ENCODE assay signal across 2 cellular contexts in the genomic region with DNA sequence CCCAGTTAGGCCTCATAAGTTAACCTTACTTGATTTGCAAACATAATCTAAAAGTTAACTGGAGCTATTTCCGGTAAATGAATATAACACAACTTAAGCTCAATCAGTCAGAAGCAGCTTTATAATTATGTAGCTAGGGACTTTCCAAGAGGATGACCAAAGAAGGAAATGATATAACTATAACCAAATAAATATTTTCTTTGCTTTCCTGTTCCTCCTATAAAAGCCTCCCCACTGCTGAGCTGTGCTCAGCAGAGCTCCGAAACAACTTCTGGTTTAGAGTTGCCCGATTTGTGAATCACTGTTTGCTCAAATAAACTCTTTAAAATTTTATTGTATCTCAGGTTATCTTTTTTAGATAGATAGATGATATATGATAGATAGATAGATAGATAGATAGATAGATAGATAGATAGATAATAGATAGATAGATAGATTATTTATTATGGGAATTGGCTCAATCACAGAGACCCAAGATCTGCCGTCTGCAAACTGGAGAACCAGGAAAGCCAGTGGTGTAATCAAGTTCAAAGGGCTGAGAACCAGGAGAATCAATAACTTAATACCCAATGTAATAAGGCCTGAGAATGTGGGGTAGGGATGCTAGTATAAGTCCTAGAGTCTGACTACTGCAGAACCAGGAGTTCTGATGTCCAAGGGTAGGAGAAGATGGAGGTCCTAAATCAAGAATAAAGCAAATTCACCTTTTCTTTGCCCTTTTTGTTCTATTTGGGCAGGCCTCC.
TF ChIP-seq lines count a peak whose summit lies in the region.

No MANE protein-coding gene starts in this region.

TF ChIP-seq in liver, 16 proteins besides CTCF, POLR2A, EP300 and RAD21:
- TF ChIP-seq, protein P1, sequence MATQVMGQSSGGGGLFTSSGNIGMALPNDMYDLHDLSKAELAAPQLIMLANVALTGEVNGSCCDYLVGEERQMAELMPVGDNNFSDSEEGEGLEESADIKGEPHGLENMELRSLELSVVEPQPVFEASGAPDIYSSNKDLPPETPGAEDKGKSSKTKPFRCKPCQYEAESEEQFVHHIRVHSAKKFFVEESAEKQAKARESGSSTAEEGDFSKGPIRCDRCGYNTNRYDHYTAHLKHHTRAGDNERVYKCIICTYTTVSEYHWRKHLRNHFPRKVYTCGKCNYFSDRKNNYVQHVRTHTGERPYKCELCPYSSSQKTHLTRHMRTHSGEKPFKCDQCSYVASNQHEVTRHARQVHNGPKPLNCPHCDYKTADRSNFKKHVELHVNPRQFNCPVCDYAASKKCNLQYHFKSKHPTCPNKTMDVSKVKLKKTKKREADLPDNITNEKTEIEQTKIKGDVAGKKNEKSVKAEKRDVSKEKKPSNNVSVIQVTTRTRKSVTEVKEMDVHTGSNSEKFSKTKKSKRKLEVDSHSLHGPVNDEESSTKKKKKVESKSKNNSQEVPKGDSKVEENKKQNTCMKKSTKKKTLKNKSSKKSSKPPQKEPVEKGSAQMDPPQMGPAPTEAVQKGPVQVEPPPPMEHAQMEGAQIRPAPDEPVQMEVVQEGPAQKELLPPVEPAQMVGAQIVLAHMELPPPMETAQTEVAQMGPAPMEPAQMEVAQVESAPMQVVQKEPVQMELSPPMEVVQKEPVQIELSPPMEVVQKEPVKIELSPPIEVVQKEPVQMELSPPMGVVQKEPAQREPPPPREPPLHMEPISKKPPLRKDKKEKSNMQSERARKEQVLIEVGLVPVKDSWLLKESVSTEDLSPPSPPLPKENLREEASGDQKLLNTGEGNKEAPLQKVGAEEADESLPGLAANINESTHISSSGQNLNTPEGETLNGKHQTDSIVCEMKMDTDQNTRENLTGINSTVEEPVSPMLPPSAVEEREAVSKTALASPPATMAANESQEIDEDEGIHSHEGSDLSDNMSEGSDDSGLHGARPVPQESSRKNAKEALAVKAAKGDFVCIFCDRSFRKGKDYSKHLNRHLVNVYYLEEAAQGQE (IDR thresholded peaks at IDR 0.05): no peak
- TF ChIP-seq RXRA (IDR thresholded peaks at IDR 0.05) (peak in 1 of 2 donors; percentile 29), HNF4A (conservative IDR thresholded peaks at IDR 0.05) (peak; percentile 27 to 46)

TF ChIP-seq in HepG2, 621 proteins besides CTCF, POLR2A, EP300 and RAD21:
- TF ChIP-seq, protein P2, sequence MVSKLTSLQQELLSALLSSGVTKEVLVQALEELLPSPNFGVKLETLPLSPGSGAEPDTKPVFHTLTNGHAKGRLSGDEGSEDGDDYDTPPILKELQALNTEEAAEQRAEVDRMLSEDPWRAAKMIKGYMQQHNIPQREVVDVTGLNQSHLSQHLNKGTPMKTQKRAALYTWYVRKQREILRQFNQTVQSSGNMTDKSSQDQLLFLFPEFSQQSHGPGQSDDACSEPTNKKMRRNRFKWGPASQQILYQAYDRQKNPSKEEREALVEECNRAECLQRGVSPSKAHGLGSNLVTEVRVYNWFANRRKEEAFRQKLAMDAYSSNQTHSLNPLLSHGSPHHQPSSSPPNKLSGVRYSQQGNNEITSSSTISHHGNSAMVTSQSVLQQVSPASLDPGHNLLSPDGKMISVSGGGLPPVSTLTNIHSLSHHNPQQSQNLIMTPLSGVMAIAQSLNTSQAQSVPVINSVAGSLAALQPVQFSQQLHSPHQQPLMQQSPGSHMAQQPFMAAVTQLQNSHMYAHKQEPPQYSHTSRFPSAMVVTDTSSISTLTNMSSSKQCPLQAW (CRISPR knock-in tag; IDR thresholded peaks at IDR 0.05): no peak
- TF ChIP-seq ZNF543 (CRISPR knock-in tag; IDR thresholded peaks at IDR 0.05) (no peak), NFE2L2 (IDR thresholded peaks at IDR 0.05; ENCODE audit: low read length) (no peak), HOXA7 (CRISPR knock-in tag; IDR thresholded peaks at IDR 0.05) (no peak)
TF ChIP-seq in HepG2: peak in this region for 0.
